10 cellular contexts compared by ENCODE assay signal in genomic region chr1:22689505-22689904, GRCh38. TPM values are rescaled to one million over a fixed set of nuclear protein-coding genes. Genes with fewer than 3 reads are reported as not detected.
A peak's percentile ranks its signal among the peaks of the same experiment; 100 is the strongest.
DNase-seq lines count a peak whose midpoint lies in the region; ATAC-seq and TF ChIP-seq lines count a peak whose summit lies in the region.
"Had no signal": no experiment of that assay in that cellular context is flagged by ENCODE, and none has a peak within 500 bp of the region (broad histone marks: within the 10 kb centered on the region; RNA-seq: fewer than 3 reads in every experiment).

No MANE protein-coding gene starts in this region.

- WGBS in esophagus squamous epithelium, 2 donors: 39 to 60% methylated on average over 11 of the region's 11 CpGs

- intact Hi-C loops in esophagus squamous epithelium (cut with DNase I): no loop called here

- H3K4me1 ChIP-seq in esophagus squamous epithelium: no peaks in the 10 kb centered on the region

- H3K27me3 ChIP-seq in esophagus squamous epithelium: peaks cover 0 to 43% (median 0%) of the 10 kb centered on the region in 4 donors

- ATAC-seq in GM19452 (IDR thresholded peaks at IDR 0.05; ENCODE audit: unreplicated experiment): no peak

- TF ChIP-seq POLR2A in esophagus squamous epithelium (IDR thresholded peaks at IDR 0.05): no peak

- no peak overlapping the region for H3K27ac ChIP-seq in esophagus squamous epithelium

- no peaks in the 10 kb centered on the region for H3K36me3 ChIP-seq in esophagus squamous epithelium

- DNase-seq in GOT3 (lab: John Stamatoyannopoulos, UW) (peak; percentile 19), NCI-H2196 treated with DMSO at 0.1 percent for 48 hours (lab: John Stamatoyannopoulos, UW; ENCODE audit: unreplicated experiment) (peak; percentile 54), dermis microvascular lymphatic vessel endothelial cell (ENCODE audit: low read depth in 2 of 2) (peak; percentile 93 to 99), renal cortical epithelial cell (ENCODE audit: low read depth) (peak; percentile 96), GM10266 (ENCODE audit: extremely low spot score) (no peak), medulla oblongata (ENCODE audit: extremely low spot score) (no peak), esophagus squamous epithelium (lab: John Stamatoyannopoulos, UW) (no peak)
- DNase-seq: activated CD4-positive, alpha-beta memory T cell treated with anti-CD3 and anti-CD28 coated beads for 36 hours; NCI-H82 had no signal

- TF ChIP-seq CTCF in GM10266 (IDR thresholded peaks at IDR 0.05; ENCODE audit: control insufficient read depth, insufficient read depth, low read depth, missing control alignments) (no peak), esophagus squamous epithelium (IDR thresholded peaks at IDR 0.05) (no peak)

- no peaks in the 10 kb centered on the region for H3K9me3 ChIP-seq in esophagus squamous epithelium

- H3K4me3 ChIP-seq in esophagus squamous epithelium: no peak overlapping the region

RNA-seq across cellular contexts. Expression of gene EPHB2, which starts 21.1 kb away (rescaled TPM):
- 26.6 and 41.2 TPM in 2 replicates for total RNA-seq in dermis microvascular lymphatic vessel endothelial cell
- total RNA-seq in renal cortical epithelial cell: 136 and 159 TPM in 2 replicates
- total RNA-seq in esophagus squamous epithelium: 1 to 10 TPM in 2 of 4 donors, under 1 TPM in 2; 0.08 to 3.4 (median 1.9) TPM

RNA-seq across cellular contexts. Expression of gene C1QB, which starts 36.5 kb away (rescaled TPM):
- total RNA-seq in dermis microvascular lymphatic vessel endothelial cell (not detected in 2 replicates), renal cortical epithelial cell (not detected in 2 replicates), esophagus squamous epithelium (100 to 1,000 TPM in 2 of 4 donors, 10 to 100 TPM in 1, 1 to 10 TPM in 1; 7.1 to 240 (median 110) TPM)
- total RNA-seq: activated CD4-positive, alpha-beta memory T cell treated with anti-CD3 and anti-CD28 coated beads for 36 hours had no signal

RNA-seq across cellular contexts. Expression of gene C1QC, which starts 46.1 kb away (rescaled TPM):
- total RNA-seq in dermis microvascular lymphatic vessel endothelial cell (not detected in 2 replicates), renal cortical epithelial cell (not detected in 2 replicates), esophagus squamous epithelium (100 to 1,000 TPM in 2 of 4 donors, 10 to 100 TPM in 1, 1 to 10 TPM in 1; 9.7 to 153 (median 74.8) TPM)
- total RNA-seq: activated CD4-positive, alpha-beta memory T cell treated with anti-CD3 and anti-CD28 coated beads for 36 hours had no signal

RNA-seq across cellular contexts. Expression of gene C1QA, which starts 53.1 kb away (rescaled TPM):
- total RNA-seq in dermis microvascular lymphatic vessel endothelial cell (not detected in 2 replicates), renal cortical epithelial cell (not detected in 2 replicates), esophagus squamous epithelium (100 to 1,000 TPM in 2 of 4 donors, 10 to 100 TPM in 2; 11.7 to 167 (median 68.4) TPM)
- total RNA-seq: activated CD4-positive, alpha-beta memory T cell treated with anti-CD3 and anti-CD28 coated beads for 36 hours had no signal

Comparison
In these comparisons a context has a peak if more than half of its experiments do, and no peak if none do; other contexts are left out.
1. DNase-seq: peak in GOT3 (single experiment), NCI-H2196 treated with DMSO at 0.1 percent for 48 hours (single experiment), dermis microvascular lymphatic vessel endothelial cell (2 of 2) and renal cortical epithelial cell (single experiment); none in GM10266 (single experiment), medulla oblongata (single experiment) and esophagus squamous epithelium (single experiment).
2. RNA of gene C1QC, which starts 46.1 kb away (total RNA-seq): 9.7 to 153 TPM in esophagus squamous epithelium; not detected in dermis microvascular lymphatic vessel endothelial cell and not detected in renal cortical epithelial cell; every median in the first group is over 10 times any median in the second.